25 cellular contexts compared by ENCODE assay signal in genomic region chr10:14852236-14852635, GRCh38. TPM values are rescaled to one million over a fixed set of nuclear protein-coding genes. Genes with fewer than 3 reads are reported as not detected.
"Had no signal": no experiment of that assay in that cellular context is flagged by ENCODE, and none has a peak within 500 bp of the region (broad histone marks: within the 10 kb centered on the region; RNA-seq: fewer than 3 reads in every experiment).

No MANE protein-coding gene starts in this region.

- FAIRE-seq: colon, endothelial cell of umbilical vein, frontal cortex, islet of Langerhans, keratinocyte had no signal

- H3K27ac ChIP-seq: coronary artery, dorsolateral prefrontal cortex, esophagus squamous epithelium, foreskin keratinocyte, gastroesophageal sphincter, heart left ventricle, left lung, lower lobe of right lung had no signal

- DNase-seq: cerebellar nuclear complex; dermis blood vessel endothelial cell; dorsolateral prefrontal cortex; effector CD4-positive, alpha-beta T cell; effector memory CD4-positive, alpha-beta T cell; esophagus squamous epithelium; foreskin keratinocyte; heart left ventricle; hippocampal formation; left cardiac atrium; left lung; left ventricle myocardium superior; lower lobe of right lung; mesenchymal stem cell; mucosa of descending colon had no signal

- H3K9me3 ChIP-seq: esophagus squamous epithelium, gastroesophageal sphincter, heart left ventricle, left lung, lower lobe of right lung, mucosa of descending colon had no signal

- H3K27ac Mint-ChIP-seq: mesothelial cell of epicardium had no signal

- H3K27me3 ChIP-seq: dorsolateral prefrontal cortex, esophagus squamous epithelium, foreskin keratinocyte, gastroesophageal sphincter, heart left ventricle, left lung had no signal

- H3K4me3 ChIP-seq: coronary artery, dorsolateral prefrontal cortex, esophagus squamous epithelium, gastroesophageal sphincter, heart left ventricle, left lung, lower lobe of right lung, mucosa of descending colon had no signal

- ATAC-seq: foreskin keratinocyte, gastroesophageal sphincter, heart left ventricle, left cardiac atrium, left lung, left ventricle myocardium superior, lower lobe of right lung, mucosa of descending colon had no signal

- H3K4me3 Mint-ChIP-seq: mesothelial cell of epicardium had no signal

- H3K9me3 Mint-ChIP-seq: mesothelial cell of epicardium had no signal

- H3K4me1 ChIP-seq: esophagus squamous epithelium, foreskin keratinocyte, gastroesophageal sphincter, left lung, lower lobe of right lung had no signal

- H3K4me1 Mint-ChIP-seq: mesothelial cell of epicardium had no signal

RNA-seq across cellular contexts. Expression of gene CDNF, which starts 14.4 kb away (rescaled TPM):
- total RNA-seq: epithelial cell of proximal tubule, kidney epithelial cell had no signal
